5 cellular contexts compared by ENCODE assay signal in the genomic region with DNA sequence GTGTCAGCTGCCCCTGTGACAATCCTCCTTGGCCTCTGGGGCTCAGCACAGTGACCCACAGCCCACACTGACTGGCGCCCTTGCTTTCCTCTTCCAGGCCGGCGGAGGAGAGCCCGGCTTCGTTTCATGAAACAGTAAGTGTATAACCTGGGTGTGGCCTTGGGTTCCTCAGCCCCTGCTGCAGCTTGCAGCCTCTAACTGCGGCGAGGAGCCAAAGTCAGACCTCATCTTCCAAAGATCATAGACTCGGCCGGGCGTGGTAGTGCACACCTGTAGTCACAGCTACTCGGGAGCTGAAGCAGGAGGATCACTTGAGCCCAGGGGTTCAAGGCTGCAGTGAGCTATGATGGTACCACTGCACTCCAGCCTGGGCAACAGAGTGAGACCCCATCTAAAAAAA. TPM values are rescaled to one million over a fixed set of nuclear protein-coding genes. Genes with fewer than 3 reads are reported as not detected.
"Had no signal": no experiment of that assay in that cellular context is flagged by ENCODE, and none has a peak within 500 bp of the region (broad histone marks: within the 10 kb centered on the region; RNA-seq: fewer than 3 reads in every experiment).

No MANE protein-coding gene starts in this region.

RNA-seq across cellular contexts. Expression of a gene that starts 17.0 kb away (rescaled TPM):
- total RNA-seq: LHCN-M2, MCF 10A, PC-9, SK-MEL-5 had no signal
- polyA plus RNA-seq: SK-N-SH had no signal

RNA-seq across cellular contexts. Expression of a gene that starts 36.0 kb away (rescaled TPM):
- total RNA-seq: MCF 10A, SK-MEL-5 had no signal
